In genomic region chr20:60057123-60057865, GRCh38 we compare ENCODE assay signal across 8 cellular contexts.
DNase-seq lines count a peak whose midpoint lies in the region; ATAC-seq and TF ChIP-seq lines count a peak whose summit lies in the region.

No MANE protein-coding gene starts in this region.

- H3F3A ChIP-seq in MM.1S (ENCODE audit: insufficient read depth, low read length) = no peaks in the 10 kb centered on the region

- H3K9me3 Mint-ChIP-seq in type B pancreatic cell = no peaks in the 10 kb centered on the region

- peak overlapping the region; percentile 69 for H3K27ac Mint-ChIP-seq in type B pancreatic cell

- H3K9ac ChIP-seq in MM.1S (ENCODE audit: low read length) = no peak overlapping the region

- H3K79me2 ChIP-seq in MM.1S (ENCODE audit: low read length) (no peaks in the 10 kb centered on the region), osteoblast (ENCODE audit: insufficient read depth, low read length) (no peaks in the 10 kb centered on the region)

- H3K4me1 ChIP-seq in MM.1S (ENCODE audit: low read length) = no peaks in the 10 kb centered on the region
- peaks cover 33% of the 10 kb centered on the region for H3K4me1 ChIP-seq in RWPE2 (ENCODE audit: insufficient read depth, poor library complexity, severe bottlenecking)
- peaks cover 10% of the 10 kb centered on the region for H3K4me1 ChIP-seq in foreskin keratinocyte
- H3K4me1 ChIP-seq in osteoblast (ENCODE audit: insufficient read depth, low read length) = peaks cover 10% of the 10 kb centered on the region

- ATAC-seq in GM21717 (IDR thresholded peaks at IDR 0.05; ENCODE audit: unreplicated experiment) = peak; percentile 48
- ATAC-seq in RWPE2 (ENCODE audit: low read depth) = peak; percentile 57
- peak; percentile 69 for ATAC-seq in foreskin keratinocyte

- DNase-seq in DMS 273 (lab: John Stamatoyannopoulos, UW; ENCODE audit: unreplicated experiment) = peak; percentile 91
- DNase-seq in MM.1S = peak; percentile 55
- peak; percentile 82 for DNase-seq in RWPE2 (ENCODE audit: low spot score)
- peak; percentile 36 for DNase-seq in activated T-helper 9 cell treated with anti-CD3 and anti-CD28 coated beads, Interleukin-2, amount 50 U/mL, for 16 hours (ENCODE audit: low read depth)
- peak; percentile 44 to 61 for DNase-seq in foreskin keratinocyte
- DNase-seq in osteoblast (ENCODE audit: insufficient read length, low spot score, missing footprints) = peak; percentile 92
- no peak for DNase-seq in type B pancreatic cell (ENCODE audit: extremely low spot score, unreplicated experiment)

- H3K4me1 Mint-ChIP-seq in type B pancreatic cell (ENCODE audit: unreplicated experiment) = peaks cover 33% of the 10 kb centered on the region

- TF ChIP-seq CTCF in MM.1S (IDR thresholded peaks at IDR 0.05; ENCODE audit: low read length) (peak; percentile 86), RWPE2 (IDR thresholded peaks at IDR 0.05; ENCODE audit: poor library complexity, severe bottlenecking) (peak; percentile 100), foreskin keratinocyte (conservative IDR thresholded peaks at IDR 0.05) (peak; percentile 96), osteoblast (IDR thresholded peaks at IDR 0.05; ENCODE audit: extremely low read depth, low read depth, low read length) (peak; percentile 85), type B pancreatic cell (conservative IDR thresholded peaks at IDR 0.05) (peak; percentile 94)

- H3K27ac ChIP-seq in MM.1S (ENCODE audit: low read length) (no peak overlapping the region), RWPE2 (ENCODE audit: poor library complexity, severe bottlenecking) (peak overlapping the region; percentile 70), foreskin keratinocyte (no peak overlapping the region), osteoblast (ENCODE audit: low read depth, low read length) (no peak overlapping the region)

- no peak overlapping the region; the same call in 1 of the 2 replicates for H3K4me3 ChIP-seq in MM.1S (ENCODE audit: low read length)
- no peak overlapping the region for H3K4me3 ChIP-seq in RWPE2 (ENCODE audit: severe bottlenecking)
- no peak overlapping the region for H3K4me3 ChIP-seq in osteoblast (ENCODE audit: insufficient read depth, low read length)

- H2AFZ ChIP-seq in MM.1S (ENCODE audit: low read length) (peak overlapping the region; percentile 54), osteoblast (ENCODE audit: low read length) (peak overlapping the region; percentile 43)

- no peaks in the 10 kb centered on the region for H3K9me2 ChIP-seq in MM.1S (replicated peaks; ENCODE audit: insufficient read depth, low read length)

- H3K36me3 Mint-ChIP-seq in type B pancreatic cell = no peaks in the 10 kb centered on the region

- H3K27me3 Mint-ChIP-seq in type B pancreatic cell = peaks cover 14% of the 10 kb centered on the region

- H3K4me2 ChIP-seq in MM.1S (ENCODE audit: low read depth, low read length) (peak overlapping the region; percentile 49), osteoblast (ENCODE audit: insufficient read depth, low read length) (no peak overlapping the region)

- no peak overlapping the region for H3K4me3 Mint-ChIP-seq in type B pancreatic cell

- H3K36me3 ChIP-seq in MM.1S (replicated peaks; ENCODE audit: insufficient read depth, low read length) (no peaks in the 10 kb centered on the region), RWPE2 (ENCODE audit: low read depth) (peaks cover 19% of the 10 kb centered on the region), osteoblast (ENCODE audit: insufficient read depth, low read length) (no peaks in the 10 kb centered on the region)

- H4K20me1 ChIP-seq in MM.1S (ENCODE audit: insufficient read depth, low read length) (no peaks in the 10 kb centered on the region), osteoblast (ENCODE audit: insufficient read depth, low read length) (no peaks in the 10 kb centered on the region)

- H3K27me3 ChIP-seq in MM.1S (replicated peaks; ENCODE audit: insufficient read depth, low read length) (no peaks in the 10 kb centered on the region), RWPE2 (ENCODE audit: insufficient read depth, poor library complexity, severe bottlenecking) (no peaks in the 10 kb centered on the region), foreskin keratinocyte (no peaks in the 10 kb centered on the region), osteoblast (ENCODE audit: insufficient read depth, low read length) (no peaks in the 10 kb centered on the region)

- H3K9me3 ChIP-seq in MM.1S (replicated peaks; ENCODE audit: insufficient read depth, low read length) (no peaks in the 10 kb centered on the region), RWPE2 (ENCODE audit: severe bottlenecking) (no peaks in the 10 kb centered on the region), osteoblast (ENCODE audit: low read depth, low read length) (no peaks in the 10 kb centered on the region)
